ENCODE assay signal across 1 cellular context in genomic region chr12:123389560-123390351, GRCh38.
TF ChIP-seq lines count a peak whose summit lies in the region.

No MANE protein-coding gene starts in this region.

TF ChIP-seq in HEK293, 187 proteins besides CTCF, POLR2A, EP300 and RAD21 (continued from another document and continues in another):
- no peak for TF ChIP-seq ZNF133 (tag by site-specific recombination; IDR thresholded peaks at IDR 0.05)
- TF ChIP-seq OVOL3 (tag by site-specific recombination; IDR thresholded peaks at IDR 0.05), result no peak
- no peak for TF ChIP-seq ZNF274 (IDR thresholded peaks at IDR 0.05; ENCODE audit: low read length)
- TF ChIP-seq ZNF274 (tag by site-specific recombination; IDR thresholded peaks at IDR 0.05; ENCODE audit: borderline replicate concordance), result no peak
- TF ChIP-seq ZNF76 (tag by site-specific recombination; IDR thresholded peaks at IDR 0.05; ENCODE audit: borderline replicate concordance, low read depth), result 0 out of 2 replicates have a peak, but pooled peaks have one; percentile 14
- peak; percentile 94 for TF ChIP-seq ZNF341 (tag by site-specific recombination; IDR thresholded peaks at IDR 0.05; ENCODE audit: low read depth)
- TF ChIP-seq ZNF501 (tag by site-specific recombination; IDR thresholded peaks at IDR 0.05), result no peak
- TF ChIP-seq ZBTB26 (tag by site-specific recombination; optimal IDR thresholded peaks at IDR 0.05), result peak; percentile 64
- TF ChIP-seq ZNF449 (tag by site-specific recombination; IDR thresholded peaks at IDR 0.05), result no peak
- TF ChIP-seq ZNF660 (tag by site-specific recombination; IDR thresholded peaks at IDR 0.05), result no peak
- no peak for TF ChIP-seq ZNF830 (tag by site-specific recombination; IDR thresholded peaks at IDR 0.05; ENCODE audit: low read depth)
- no peak for TF ChIP-seq ZNF248 (tag by site-specific recombination; IDR thresholded peaks at IDR 0.05)
- TF ChIP-seq SP7 (tag by site-specific recombination; IDR thresholded peaks at IDR 0.05), result no peak
- TF ChIP-seq AEBP2 (tag by site-specific recombination; IDR thresholded peaks at IDR 0.05; ENCODE audit: borderline replicate concordance), result no peak
- TF ChIP-seq ZNF677 (tag by site-specific recombination; IDR thresholded peaks at IDR 0.05), result no peak
- TF ChIP-seq ZNF473 (tag by site-specific recombination; IDR thresholded peaks at IDR 0.05), result no peak
- TF ChIP-seq ZNF174 (tag by site-specific recombination; IDR thresholded peaks at IDR 0.05), result no peak
- TF ChIP-seq ZFP37 (tag by site-specific recombination; IDR thresholded peaks at IDR 0.05), result no peak
- TF ChIP-seq ZBTB20 (tag by site-specific recombination; IDR thresholded peaks at IDR 0.05), result peak; percentile 79
- TF ChIP-seq ZIC2 (tag by site-specific recombination; IDR thresholded peaks at IDR 0.05), result peak; percentile 45
- TF ChIP-seq ZBTB49 (tag by site-specific recombination; IDR thresholded peaks at IDR 0.05; ENCODE audit: low read depth), result no peak
- no peak for TF ChIP-seq ZBTB1 (tag by site-specific recombination; IDR thresholded peaks at IDR 0.05)
- no peak for TF ChIP-seq GLI2 (tag by site-specific recombination; IDR thresholded peaks at IDR 0.05; ENCODE audit: borderline replicate concordance, low read depth)
- TF ChIP-seq ZNF112 (tag by site-specific recombination; IDR thresholded peaks at IDR 0.05), result no peak
- TF ChIP-seq ZNF837 (tag by site-specific recombination; IDR thresholded peaks at IDR 0.05), result no peak
- no peak for TF ChIP-seq ZNF530 (tag by site-specific recombination; IDR thresholded peaks at IDR 0.05; ENCODE audit: low read depth)
- no peak for TF ChIP-seq ZNF404 (tag by site-specific recombination; IDR thresholded peaks at IDR 0.05)
- no peak for TF ChIP-seq ZFP69B (tag by site-specific recombination; IDR thresholded peaks at IDR 0.05)
- TF ChIP-seq ZNF16 (tag by site-specific recombination; IDR thresholded peaks at IDR 0.05; ENCODE audit: low read depth), result no peak
- no peak for TF ChIP-seq ZNF426 (tag by site-specific recombination; IDR thresholded peaks at IDR 0.05)
- no peak for TF ChIP-seq REST (tag by site-specific recombination; IDR thresholded peaks at IDR 0.05)
- TF ChIP-seq HOXA7 (CRISPR knock-in tag; IDR thresholded peaks at IDR 0.05; ENCODE audit: borderline replicate concordance), result no peak
- no peak for TF ChIP-seq ZNF121 (tag by site-specific recombination; IDR thresholded peaks at IDR 0.05)
- peak; percentile 91 for TF ChIP-seq ZBTB8A (tag by site-specific recombination; IDR thresholded peaks at IDR 0.05)
- no peak for TF ChIP-seq ZNF302 (tag by site-specific recombination; IDR thresholded peaks at IDR 0.05; ENCODE audit: low read depth)
- no peak for TF ChIP-seq OSR2 (tag by site-specific recombination; IDR thresholded peaks at IDR 0.05)
- no peak for TF ChIP-seq ZNF658 (tag by site-specific recombination; IDR thresholded peaks at IDR 0.05)
- TF ChIP-seq SCRT1 (tag by site-specific recombination; IDR thresholded peaks at IDR 0.05; ENCODE audit: borderline replicate concordance), result no peak
- peak; percentile 42; the same call in 1 of the 2 replicates for TF ChIP-seq ZFHX2 (tag by site-specific recombination; conservative IDR thresholded peaks at IDR 0.05)
- TF ChIP-seq GLIS1 (tag by site-specific recombination; IDR thresholded peaks at IDR 0.05), result 0 out of 2 replicates have a peak, but pooled peaks have one; percentile 20
- TF ChIP-seq PRDM4 (tag by site-specific recombination; IDR thresholded peaks at IDR 0.05), result no peak
- TF ChIP-seq ZNF138 (tag by site-specific recombination; IDR thresholded peaks at IDR 0.05; ENCODE audit: borderline replicate concordance), result no peak
- no peak for TF ChIP-seq ZNF148 (tag by site-specific recombination; IDR thresholded peaks at IDR 0.05; ENCODE audit: borderline replicate concordance)
- no peak for TF ChIP-seq ZNF362 (tag by site-specific recombination; IDR thresholded peaks at IDR 0.05)
- no peak for TF ChIP-seq ZNF544 (tag by site-specific recombination; IDR thresholded peaks at IDR 0.05)
- TF ChIP-seq TCF7L2 (IDR thresholded peaks at IDR 0.05; ENCODE audit: borderline replicate concordance, low read depth, low read length), result no peak
- no peak for TF ChIP-seq ZNF37A (tag by site-specific recombination; IDR thresholded peaks at IDR 0.05)
- no peak for TF ChIP-seq PRDM6 (tag by site-specific recombination; IDR thresholded peaks at IDR 0.05)
- no peak for TF ChIP-seq HOXC10 (CRISPR knock-in tag; IDR thresholded peaks at IDR 0.05)
- TF ChIP-seq ZNF843 (tag by site-specific recombination; IDR thresholded peaks at IDR 0.05), result no peak
- TF ChIP-seq SP2 (tag by site-specific recombination; IDR thresholded peaks at IDR 0.05), result peak; percentile 46
- no peak for TF ChIP-seq ZSCAN16 (tag by site-specific recombination; IDR thresholded peaks at IDR 0.05)
- TF ChIP-seq ZNF146 (tag by site-specific recombination; IDR thresholded peaks at IDR 0.05), result no peak
